21 cellular contexts compared by ENCODE assay signal in genomic region chr12:59005195-59005961, GRCh38.
DNase-seq lines count a peak whose midpoint lies in the region; FAIRE-seq and TF ChIP-seq lines count a peak whose summit lies in the region.
"Had no signal": no experiment of that assay in that cellular context is flagged by ENCODE, and none has a peak within 500 bp of the region (broad histone marks: within the 10 kb centered on the region; RNA-seq: fewer than 3 reads in every experiment).

No MANE protein-coding gene starts in this region.

- no peak overlapping the region for H3K9ac ChIP-seq in H1 (replicated peaks in 1 of 4; ENCODE audit: extremely low read depth in 1 of 4, low read depth in 3 of 4, low read length in 3 of 4)
- H3K9ac ChIP-seq in neural progenitor cell, result no peak overlapping the region
- H3K9ac ChIP-seq in H9 (ENCODE audit: extremely low read depth, insufficient read length, low read length), result no peak overlapping the region
- H3K9ac ChIP-seq: BLaER1 had no signal

- H3K36me3 ChIP-seq in H1 (ENCODE audit: control insufficient read depth in 2 of 4, insufficient read depth in 4 of 4, low read length in 3 of 4) (no peaks in the 10 kb centered on the region), neural progenitor cell (no peaks in the 10 kb centered on the region)
- H3K36me3 ChIP-seq: BLaER1, HAP-1, stomach had no signal

- H4K20me1 ChIP-seq in H1 (replicated peaks in 1 of 2; ENCODE audit: control insufficient read depth in 1 of 2, insufficient read depth in 2 of 2, low read length in 2 of 2), result no peaks in the 10 kb centered on the region
- H4K20me1 ChIP-seq in neural progenitor cell (ENCODE audit: low read depth), result no peaks in the 10 kb centered on the region
- no peaks in the 10 kb centered on the region for H4K20me1 ChIP-seq in H9 (ENCODE audit: control insufficient read depth, insufficient read depth, insufficient read length)
- H4K20me1 ChIP-seq: BLaER1 had no signal

- H3K4me3 ChIP-seq in AG09309 (ENCODE audit: control insufficient read depth, low read depth, low read length) (no peak overlapping the region), H1 (ENCODE audit: extremely low read depth in 1 of 4, insufficient read depth in 2 of 4, low read depth in 3 of 4, low read length in 4 of 4) (no peak overlapping the region), neural progenitor cell (no peak overlapping the region)
- H3K4me3 ChIP-seq: BLaER1, HAP-1, lung, stomach had no signal

- WGBS in H1 (ENCODE audit: extremely low coverage in 1 of 2, insufficient coverage in 1 of 2, insufficient read length in 1 of 2, insufficient replicate concordance in 2 of 2, low coverage in 1 of 2, low lambda C conversion rate in 2 of 2, missing lambda C conversion rate in 1 of 2), 2 experiments, result 71% methylated on average over 4 of the region's 4 CpGs; no CpG with 5 or more reads in 1 of the 2 experiments
- no CpG with 5 or more reads among the region's 4 CpGs for WGBS in H9 (ENCODE audit: extremely low coverage, insufficient read length, low lambda C conversion rate)

- H2AK5ac ChIP-seq in H1 (ENCODE audit: low read depth, low read length) (no peak overlapping the region), H9 (ENCODE audit: insufficient read length, low read length) (no peak overlapping the region)

- H3K9me3 ChIP-seq in H1 (ENCODE audit: insufficient read depth in 2 of 2, low read depth in 1 of 2, low read length in 1 of 2) (no peaks in the 10 kb centered on the region), neural progenitor cell (ENCODE audit: low read depth) (no peaks in the 10 kb centered on the region), H9 (ENCODE audit: control insufficient read depth, low read depth, low read length) (no peaks in the 10 kb centered on the region)
- H3K9me3 ChIP-seq: BLaER1, HAP-1, stomach had no signal

- H3K27ac ChIP-seq in H1 (ENCODE audit: low read depth, low read length), result no peak overlapping the region
- H3K27ac ChIP-seq in neural progenitor cell, result no peak overlapping the region
- H3K27ac ChIP-seq in H9 (ENCODE audit: insufficient read length, low read depth, low read length), result no peak overlapping the region
- H3K27ac ChIP-seq: BLaER1, RWPE1, stomach had no signal

- no peak for TF ChIP-seq EP300 in H1 (IDR thresholded peaks at IDR 0.05; ENCODE audit: borderline replicate concordance in 1 of 2, low read depth in 2 of 2, low read length in 2 of 2)

- DNase-seq in AG09309 (ENCODE audit: low read depth) (peak; percentile 28), NCI-H2171 (lab: John Stamatoyannopoulos, UW) (peak; percentile 82), H1 (ENCODE audit: low read depth in 1 of 2, low spot score in 2 of 2) (no peak), neural progenitor cell (ENCODE audit: low spot score) (no peak), D341Med (ENCODE audit: low spot score) (no peak), CD1c-positive myeloid dendritic cell (ENCODE audit: extremely low spot score) (no peak), H9 (no peak)
- no peak for DNase-seq in activated CD4-positive, CD25-positive, alpha-beta regulatory T cell (lab: John Stamatoyannopoulos, UW)
- DNase-seq: activated CD4-positive, alpha-beta T cell treated with anti-CD3 and anti-CD28 coated beads, Interleukin-2, amount 50 U/mL, for 1 hour; activated T-cell treated with anti-CD3 and anti-CD28 coated beads, Interleukin-2, amount 50 U/mL, for 24 hours; cortex of kidney; DMS79 treated with DMSO at 0.1 percent for 48 hours; erythroblast; NCI-H526 treated with DMSO at 0.1 percent for 48 hours; stomach; T1000 had no signal

- H2BK15ac ChIP-seq in H1 (ENCODE audit: low read length) (no peak overlapping the region), H9 (ENCODE audit: low read depth, low read length) (no peak overlapping the region)

- TF ChIP-seq RAD21 in H1 (IDR thresholded peaks at IDR 0.05 in 1 of 2, conservative IDR thresholded peaks at IDR 0.05 in 1 of 2; ENCODE audit: low read depth in 2 of 2, low read length in 2 of 2), result no peak

- no peak for TF ChIP-seq CTCF in AG09309 (IDR thresholded peaks at IDR 0.05; ENCODE audit: control insufficient read depth, insufficient read depth, low read depth, low read length, missing control alignments)
- TF ChIP-seq CTCF in H1 (IDR thresholded peaks at IDR 0.05; ENCODE audit: control extremely low read depth in 1 of 3, insufficient read depth in 1 of 3, low read depth in 1 of 3, low read length in 3 of 3), result no peak
- no peak for TF ChIP-seq CTCF in neural progenitor cell (IDR thresholded peaks at IDR 0.05)
- no peak for TF ChIP-seq CTCF in H9 (conservative IDR thresholded peaks at IDR 0.05)

- H3K18ac ChIP-seq in H1 (ENCODE audit: extremely low read depth, low read length) (no peak overlapping the region), H9 (ENCODE audit: insufficient read length, low read depth, low read length) (no peak overlapping the region)

- H2BK12ac ChIP-seq in H1 (ENCODE audit: low read depth, low read length) (no peak overlapping the region), H9 (ENCODE audit: insufficient read length, low read depth, low read length) (no peak overlapping the region)

- H3K9me3 Mint-ChIP-seq in neural progenitor cell (no peaks in the 10 kb centered on the region), H9 (no peaks in the 10 kb centered on the region)
- H3K9me3 Mint-ChIP-seq: activated T-cell treated with anti-CD3 and anti-CD28 coated beads, Interleukin-2, amount 50 U/mL, for 24 hours had no signal

- H2BK5ac ChIP-seq in H1 (ENCODE audit: low read depth, low read length) (no peak overlapping the region), H9 (ENCODE audit: insufficient read length, low read length) (no peak overlapping the region)

- H3K4me1 Mint-ChIP-seq in neural progenitor cell, result peaks cover 2% of the 10 kb centered on the region
- 0 out of 4 replicates have a peak, but pooled peaks cover 0 to 2% of the 10 kb centered on the region in 2 experiments for H3K4me1 Mint-ChIP-seq in H9

- no peak overlapping the region for H2AFZ ChIP-seq in H1 (ENCODE audit: low read length)
- peak overlapping the region; percentile 77 for H2AFZ ChIP-seq in neural progenitor cell (replicated peaks)
- H2AFZ ChIP-seq in H9 (ENCODE audit: low read length), result no peak overlapping the region

- no peak overlapping the region for H2BK120ac ChIP-seq in H1 (replicated peaks; ENCODE audit: low read depth, low read length)
- H2BK120ac ChIP-seq in H9 (ENCODE audit: low read depth, low read length, poor library complexity, severe bottlenecking), result no peak overlapping the region

- H3K23me2 ChIP-seq in H1 (ENCODE audit: low read depth, low read length), result no peaks in the 10 kb centered on the region
- H3K23me2 ChIP-seq in H9 (ENCODE audit: insufficient read length, low read depth, low read length, poor library complexity, severe bottlenecking), result no peaks in the 10 kb centered on the region

- H3K4me2 ChIP-seq in H1 (ENCODE audit: insufficient read depth in 1 of 2, low read depth in 2 of 2, low read length in 2 of 2), result no peak overlapping the region
- no peak overlapping the region for H3K4me2 ChIP-seq in neural progenitor cell
- no peak overlapping the region for H3K4me2 ChIP-seq in H9 (ENCODE audit: insufficient read depth, insufficient read length, low read length)
- H3K4me2 ChIP-seq: BLaER1 had no signal

- POLR2A ChIA-PET in H1 (lab: Charles Lee; ENCODE audit: partially characterized antibody), result no interaction called here

- H3K4me3 Mint-ChIP-seq in neural progenitor cell (no peak overlapping the region), H9 (no peak overlapping the region)
- H3K4me3 Mint-ChIP-seq: activated T-cell treated with anti-CD3 and anti-CD28 coated beads, Interleukin-2, amount 50 U/mL, for 24 hours had no signal

- H3K79me1 ChIP-seq in H1 (ENCODE audit: low read depth, low read length) (no peaks in the 10 kb centered on the region), H9 (ENCODE audit: insufficient read depth, low read depth, low read length, poor library complexity, severe bottlenecking) (no peaks in the 10 kb centered on the region)

- no peaks in the 10 kb centered on the region for H3K27me3 ChIP-seq in H1 (replicated peaks in 1 of 4; ENCODE audit: control insufficient read depth in 3 of 4, extremely low read depth in 1 of 4, insufficient read depth in 3 of 4, low read length in 3 of 4)
- no peaks in the 10 kb centered on the region for H3K27me3 ChIP-seq in neural progenitor cell
- no peaks in the 10 kb centered on the region for H3K27me3 ChIP-seq in H9 (ENCODE audit: insufficient read depth, low read length)
- H3K27me3 ChIP-seq: BLaER1, stomach had no signal

- H3K4ac ChIP-seq in H1 (replicated peaks; ENCODE audit: insufficient read length, low read depth, low read length), result no peak overlapping the region
- H3K4ac ChIP-seq in H9 (ENCODE audit: low read depth, low read length), result no peak overlapping the region

- FAIRE-seq in H1 (lab: Jason Lieb, UNC), result no peak
- FAIRE-seq: small intestine had no signal

- H3T11ph ChIP-seq in H9 (ENCODE audit: low read length), result no peak overlapping the region

- H4K5ac ChIP-seq in H1 (ENCODE audit: insufficient read length, low read depth, low read length), result no peak overlapping the region
- no peak overlapping the region for H4K5ac ChIP-seq in H9 (ENCODE audit: insufficient read length, low read depth, low read length)

- H3K56ac ChIP-seq in H1 (replicated peaks; ENCODE audit: insufficient read length, low read depth, low read length), result no peak overlapping the region
- H3K56ac ChIP-seq in H9 (ENCODE audit: insufficient read length, low read depth, low read length), result no peak overlapping the region

- H4K91ac ChIP-seq in H1 (replicated peaks; ENCODE audit: insufficient read length, low read length), result no peak overlapping the region
- H4K91ac ChIP-seq in H9 (ENCODE audit: insufficient read length, low read depth, low read length), result no peak overlapping the region

- H2BK20ac ChIP-seq in H1 (ENCODE audit: low read length), result no peak overlapping the region
- H2BK20ac ChIP-seq in H9 (ENCODE audit: low read depth, low read length, poor library complexity, severe bottlenecking), result no peak overlapping the region

- no peaks in the 10 kb centered on the region for H3F3A ChIP-seq in neural progenitor cell (ENCODE audit: low read depth)

- H3K4me1 ChIP-seq in H1 (replicated peaks in 1 of 4; ENCODE audit: control insufficient read depth in 3 of 4, insufficient read depth in 4 of 4, low read length in 3 of 4) (no peaks in the 10 kb centered on the region), neural progenitor cell (peaks cover 12% of the 10 kb centered on the region), H9 (ENCODE audit: insufficient read depth, low read length) (no peaks in the 10 kb centered on the region)
- H3K4me1 ChIP-seq: BLaER1, HAP-1, stomach had no signal

- H3K27ac Mint-ChIP-seq in neural progenitor cell, result no peak overlapping the region
- no peak overlapping the region for H3K27ac Mint-ChIP-seq in H9
- H3K27ac Mint-ChIP-seq: activated T-cell treated with anti-CD3 and anti-CD28 coated beads, Interleukin-2, amount 50 U/mL, for 24 hours had no signal

- H3K36me3 Mint-ChIP-seq in neural progenitor cell (no peaks in the 10 kb centered on the region), H9 (ENCODE audit: insufficient read depth in 1 of 3, low read depth in 3 of 3) (no peaks in the 10 kb centered on the region)

- no peak overlapping the region for H3K14ac ChIP-seq in H1 (ENCODE audit: insufficient read length)
- no peak overlapping the region for H3K14ac ChIP-seq in H9 (ENCODE audit: insufficient read depth, low read length)

- CTCF ChIA-PET in H1 (lab: Charles Lee; ENCODE audit: partially characterized antibody), result no interaction called here

- H4K8ac ChIP-seq in H1 (ENCODE audit: extremely low read depth, insufficient read depth, low read length) (no peak overlapping the region), H9 (replicated peaks; ENCODE audit: insufficient read length, low read depth, low read length) (no peak overlapping the region)

- H3K27me3 Mint-ChIP-seq in neural progenitor cell (ENCODE audit: insufficient read depth, low read depth), result peaks cover 2% of the 10 kb centered on the region
- H3K27me3 Mint-ChIP-seq in H9 (ENCODE audit: low read depth), result no peaks in the 10 kb centered on the region
- H3K27me3 Mint-ChIP-seq: activated T-cell treated with anti-CD3 and anti-CD28 coated beads, Interleukin-2, amount 50 U/mL, for 24 hours had no signal

- no peak for TF ChIP-seq POLR2A in H1 (IDR thresholded peaks at IDR 0.05; ENCODE audit: control extremely low read depth in 1 of 2, low read depth in 2 of 2, low read length in 2 of 2)

- H3K23ac ChIP-seq in H1 (ENCODE audit: insufficient read length), result no peak overlapping the region
- H3K23ac ChIP-seq in H9 (ENCODE audit: insufficient read length, low read depth, low read length), result no peak overlapping the region

- H3K79me2 ChIP-seq in H1 (ENCODE audit: control insufficient read depth in 1 of 2, insufficient read depth in 2 of 2, low read length in 2 of 2) (no peaks in the 10 kb centered on the region), neural progenitor cell (ENCODE audit: low read depth) (no peaks in the 10 kb centered on the region), H9 (ENCODE audit: insufficient read depth, low read length) (no peaks in the 10 kb centered on the region)

Comparison
In these comparisons a context has a peak if more than half of its experiments do, and no peak if none do; other contexts are left out.
1. DNase-seq: peak in AG09309 (single experiment) and NCI-H2171 (single experiment); none in H1 (0 of 2), neural progenitor cell (single experiment), activated CD4-positive, CD25-positive, alpha-beta regulatory T cell (0 of 4), D341Med (single experiment), CD1c-positive myeloid dendritic cell (single experiment) and H9 (single experiment).